Comparison of ENCODE assay signal across 9 cellular contexts in the genomic region with DNA sequence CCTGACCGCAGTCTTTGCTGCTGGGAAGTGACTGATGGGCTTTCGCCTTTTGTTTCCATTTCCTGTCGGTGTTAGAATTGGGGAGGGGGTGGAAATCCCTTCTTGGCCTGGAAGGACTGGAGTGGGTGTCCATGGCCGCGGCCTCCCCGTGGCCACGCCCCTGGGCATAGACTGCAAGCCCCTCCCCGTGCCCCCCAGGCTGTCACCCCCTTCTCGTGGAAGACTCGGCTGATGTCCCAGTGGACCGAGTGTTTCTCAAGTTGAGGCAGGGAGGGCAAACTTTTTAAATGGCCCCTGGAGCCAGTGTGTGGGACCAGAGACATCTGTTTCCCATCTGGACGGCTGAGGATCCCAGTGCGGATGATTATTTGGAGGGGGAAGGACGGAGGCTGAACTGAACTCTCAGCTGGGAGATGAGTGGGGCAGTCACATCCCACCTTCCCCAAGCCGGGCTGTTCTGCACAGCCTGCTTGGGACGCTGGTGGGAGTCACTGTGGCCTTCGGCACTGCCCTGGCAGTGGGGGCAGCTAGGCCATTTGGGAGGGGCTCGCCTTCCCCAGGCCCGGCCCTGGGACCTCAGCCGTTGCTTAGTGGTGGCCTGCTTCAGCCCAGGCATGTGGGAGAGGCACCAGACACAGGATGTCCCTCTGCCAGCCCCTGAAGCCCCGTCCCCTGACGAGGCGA. TPM values are rescaled to one million over a fixed set of nuclear protein-coding genes. Genes with fewer than 3 reads are reported as not detected.
A peak's percentile ranks its signal among the peaks of the same experiment; 100 is the strongest.
DNase-seq lines count a peak whose midpoint lies in the region; FAIRE-seq and TF ChIP-seq lines count a peak whose summit lies in the region.
"Had no signal": no experiment of that assay in that cellular context is flagged by ENCODE, and none has a peak within 500 bp of the region (broad histone marks: within the 10 kb centered on the region; RNA-seq: fewer than 3 reads in every experiment).

No MANE protein-coding gene starts in this region.

- WGBS in adipose tissue, 3 donors, result 5 to 21% (median 15%) methylated on average over 23 of the region's 23 CpGs
- WGBS in stomach, 5 donors, result 11 to 25% (median 19%) methylated on average over 15 to 23 of the region's 23 CpGs

- H3K9me3 ChIP-seq in iPS-18a (ENCODE audit: control insufficient read depth, low read depth, low read length) (no peaks in the 10 kb centered on the region), stomach (no peaks in the 10 kb centered on the region)

- H3K4me3 ChIP-seq in iPS-18a (ENCODE audit: low read length) (peak overlapping the region; percentile 66), stomach (peak overlapping the region; percentile 82 to 98 (median 95))

- no peak for TF ChIP-seq CTCF in stomach (IDR thresholded peaks at IDR 0.05)

- no peak for TF ChIP-seq POLR2A in stomach (IDR thresholded peaks at IDR 0.05)

- intact Hi-C loops in stomach (cut with DNase I; ENCODE audit: low total_unique reads), result no loop called here

- peak overlapping the region; percentile 62 for H3K9ac ChIP-seq in iPS-18a (ENCODE audit: low read length)

- H3K27ac ChIP-seq in adipose tissue (ENCODE audit: low read depth, low read length), result peak overlapping the region; percentile 88
- no peak overlapping the region for H3K27ac ChIP-seq in iPS-18a (ENCODE audit: low read length)
- peak overlapping the region; percentile 91 to 99 (median 98) for H3K27ac ChIP-seq in stomach

- H3K27me3 ChIP-seq in iPS-18a (ENCODE audit: control insufficient read depth, insufficient read depth, low read length) (no peaks in the 10 kb centered on the region), stomach (no peaks in the 10 kb centered on the region)

- H3K4me1 ChIP-seq in iPS-18a (ENCODE audit: control insufficient read depth, low read depth, low read length), result peaks cover 4% of the 10 kb centered on the region
- peaks cover 55 to 78% (median 74%) of the 10 kb centered on the region in 4 donors for H3K4me1 ChIP-seq in stomach

- FAIRE-seq in frontal cortex (lab: Jason Lieb, UNC), result no peak
- FAIRE-seq: A204.1 had no signal

- TF ChIP-seq EP300 in stomach (IDR thresholded peaks at IDR 0.05), result no peak

- DNase-seq in DMS 273 (lab: John Stamatoyannopoulos, UW; ENCODE audit: unreplicated experiment) (peak; percentile 67), DMS 273 treated with DMSO at 0.1 percent for 48 hours (lab: John Stamatoyannopoulos, UW) (no peak), stomach (no peak), frontal cortex (ENCODE audit: low spot score in 2 of 2) (no peak), NCI-H345 (lab: John Stamatoyannopoulos, UW) (no peak), NOMO-1 treated with DMSO at 0.1 percent for 48 hours (lab: John Stamatoyannopoulos, UW; ENCODE audit: unreplicated experiment) (no peak)

- H3K36me3 ChIP-seq in iPS-18a (ENCODE audit: control insufficient read depth, low read depth, low read length) (no peaks in the 10 kb centered on the region), stomach (no peaks in the 10 kb centered on the region)

RNA-seq across cellular contexts. Expression of a gene that starts 1.6 kb away (rescaled TPM):
- polyA plus RNA-seq in adipose tissue, result 1,000 to 10,000 TPM in 1 of 3 donors, 100 to 1,000 TPM in 2; 296 to 1,314 (median 632) TPM
- 100 to 1,000 TPM; 218 to 263 (median 227) TPM for total RNA-seq in stomach
- polyA plus RNA-seq in stomach, result 100 to 1,000 TPM in 2 of 3 donors, 10 to 100 TPM in 1; 95.0 to 327 (median 120) TPM
- total RNA-seq in frontal cortex, result 67.7 TPM

RNA-seq across cellular contexts. Expression of a gene that starts 21.9 kb away (rescaled TPM):
- 10 to 100 TPM; 21.0 to 58.0 (median 49.8) TPM for polyA plus RNA-seq in adipose tissue
- 100 to 1,000 TPM in 1 of 5 donors, 10 to 100 TPM in 3, 1 to 10 TPM in 1; 9.4 to 147 (median 44.2) TPM for total RNA-seq in stomach
- 10 to 100 TPM; 51.5 to 65.3 (median 54.9) TPM for polyA plus RNA-seq in stomach
- 31.8 TPM for total RNA-seq in frontal cortex
